Comparison of ENCODE assay signal across 34 cellular contexts in the genomic region with DNA sequence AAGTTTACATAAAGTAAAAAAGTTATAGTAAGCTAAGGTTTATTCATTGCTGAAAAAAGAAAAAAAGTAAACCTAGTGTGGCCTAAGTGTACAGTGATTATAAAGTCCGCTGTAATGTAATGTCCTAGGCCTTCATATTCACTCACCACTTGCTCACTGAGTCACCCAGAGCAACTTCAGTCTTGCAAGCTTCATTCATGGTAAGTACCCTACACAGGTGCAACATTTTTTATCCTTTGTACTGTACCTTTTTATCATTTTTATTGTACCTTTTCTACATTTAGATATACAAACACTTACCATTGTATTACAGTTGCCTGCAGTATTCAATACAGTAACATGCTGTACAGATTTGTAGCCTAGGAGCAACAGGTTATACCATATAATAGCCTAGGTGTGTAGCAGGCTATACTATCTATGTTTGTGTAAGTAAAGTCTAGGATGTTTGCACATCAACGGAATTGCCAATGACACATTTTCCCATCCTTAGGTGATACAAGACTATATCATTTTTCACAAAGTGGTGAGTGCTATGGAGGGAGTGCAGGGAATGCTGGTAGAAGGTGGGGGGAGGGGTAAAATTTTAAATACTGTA. TPM values are rescaled to one million over a fixed set of nuclear protein-coding genes. Genes with fewer than 3 reads are reported as not detected.
"Had no signal": no experiment of that assay in that cellular context is flagged by ENCODE, and none has a peak within 500 bp of the region (broad histone marks: within the 10 kb centered on the region; RNA-seq: fewer than 3 reads in every experiment).

No MANE protein-coding gene starts in this region.

- H3K27ac ChIP-seq: adrenal gland, body of pancreas, epithelial cell of prostate, esophagus squamous epithelium, gastroesophageal sphincter, heart right ventricle, hepatocyte, WERI-Rb-1 had no signal

- H3K79me2 ChIP-seq: hepatocyte had no signal

- DNase-seq: activated B cell treated with CpG ODN at 0.5 μM for 24 hours; activated CD4-positive, alpha-beta T cell treated with anti-CD3 and anti-CD28 coated beads for 48 hours; activated CD4-positive, alpha-beta T cell treated with anti-CD3 and anti-CD28 coated beads, Interleukin-2, amount 50 U/mL, for 1 hour; activated CD4-positive, alpha-beta T cell treated with anti-CD3 and anti-CD28 coated beads, Interleukin-2, amount 50 U/mL, for 48 hours; activated CD8-positive, alpha-beta memory T cell treated with anti-CD3 and anti-CD28 coated beads for 24 hours; activated CD8-positive, alpha-beta T cell treated with anti-CD3 and anti-CD28 coated beads for 36 hours; activated effector memory CD4-positive, alpha-beta T cell treated with anti-CD3 and anti-CD28 coated beads, Interleukin-2, amount 50 U/mL, for 16 hours; activated naive CD4-positive, alpha-beta T cell treated with anti-CD3 and anti-CD28 coated beads for 36 hours; activated naive CD8-positive, alpha-beta T cell treated with anti-CD3 and anti-CD28 coated beads for 36 hours; activated naive CD8-positive, alpha-beta T cell treated with anti-CD3 and anti-CD28 coated beads, Interleukin-2, amount 50 U/mL, for 24 hours; activated T-cell treated with anti-CD3 and anti-CD28 coated beads, Interleukin-2, amount 50 U/mL, for 4 hours; adrenal gland; amygdala; aorta; body of pancreas; caudate nucleus; cortex of kidney; dermis blood vessel endothelial cell; effector CD4-positive, alpha-beta T cell; effector memory CD8-positive, alpha-beta T cell; esophagus squamous epithelium; foreskin melanocyte; heart right ventricle; T1000; WERI-Rb-1 had no signal

- H3K36me3 ChIP-seq: adrenal gland, WERI-Rb-1 had no signal

- ATAC-seq: activated CD4-positive, CD25-positive, alpha-beta regulatory T cell treated with anti-CD3 and anti-CD28 coated beads, Interleukin-2, amount 50 U/mL, for 24 hours; activated CD8-positive, alpha-beta T cell treated with anti-CD3 and anti-CD28 coated beads for 36 hours; activated naive CD8-positive, alpha-beta T cell treated with anti-CD3 and anti-CD28 coated beads, Interleukin-2, amount 50 U/mL, for 24 hours; activated T-cell treated with anti-CD3 and anti-CD28 coated beads, Interleukin-2, amount 50 U/mL, for 4 hours; body of pancreas; effector memory CD8-positive, alpha-beta T cell; gastroesophageal sphincter; heart right ventricle had no signal

- H3K4me3 ChIP-seq: adrenal gland, body of pancreas, esophagus squamous epithelium, gastroesophageal sphincter, heart right ventricle, hepatocyte had no signal

- H3K4me2 ChIP-seq: hepatocyte had no signal

- H3K4me1 ChIP-seq: adrenal gland, esophagus squamous epithelium, gastroesophageal sphincter, heart right ventricle had no signal

- H3K9me3 ChIP-seq: adrenal gland, body of pancreas, esophagus squamous epithelium, gastroesophageal sphincter, heart right ventricle had no signal

- H2AFZ ChIP-seq: hepatocyte had no signal

RNA-seq across cellular contexts. Expression of a gene that starts 58.0 kb away (rescaled TPM):
- total RNA-seq: activated B cell treated with CpG ODN at 0.5 μM for 24 hours; activated CD8-positive, alpha-beta T cell treated with anti-CD3 and anti-CD28 coated beads for 36 hours; activated T-cell treated with anti-CD3 and anti-CD28 coated beads, Interleukin-2, amount 50 U/mL, for 4 hours; activated T-helper 1 cell treated with anti-CD3 and anti-CD28 coated beads, Interleukin-12 subunit alpha, Interleukin-12 subunit beta, Interleukin-2, Interleukin-4 antibody, amounts not matched to agents 30 ng/mL and 10 ng/mL and 1 ng/mL, durations not matched to agents 14 hours and 24 hours and 36 hours; activated T-helper 2 cell treated with anti-CD3 and anti-CD28 coated beads, Interferon-gamma antibody, Interleukin-2, Interleukin-4, amounts not matched to agents 10 μg/mL and 5 μg/mL and 100 μg/mL, durations not matched to agents 14 hours and 24 hours and 36 hours; adrenal gland; aorta; body of pancreas; chondrocyte; dermis blood vessel endothelial cell; fibroblast of lung; glomerular endothelial cell had no signal
